ENCODE assay signal across 8 cellular contexts in genomic region chr2:36967236-36967876, GRCh38. TPM values are rescaled to one million over a fixed set of nuclear protein-coding genes. Genes with fewer than 3 reads are reported as not detected.
DNase-seq lines count a peak whose midpoint lies in the region; TF ChIP-seq lines count a peak whose summit lies in the region.

No MANE protein-coding gene starts in this region.

- H3K4me2 ChIP-seq in Loucy (ENCODE audit: low read depth, low read length, poor library complexity, severe bottlenecking) = peak overlapping the region; percentile 82

- H3K27me3 ChIP-seq in Loucy (ENCODE audit: insufficient read depth, low read length, poor library complexity, severe bottlenecking) = no peaks in the 10 kb centered on the region
- H3K27me3 ChIP-seq in mononuclear cell (ENCODE audit: insufficient read depth, low read length) = no peaks in the 10 kb centered on the region

- peak overlapping the region; percentile 81 for H2AFZ ChIP-seq in Loucy (ENCODE audit: low read length)

- no peaks in the 10 kb centered on the region for H3K36me3 ChIP-seq in Loucy (ENCODE audit: insufficient read depth, low read length)

- DNase-seq in DMS153 treated with DMSO at 0.1 percent for 48 hours (lab: John Stamatoyannopoulos, UW; ENCODE audit: unreplicated experiment) (peak; percentile 23), cardiac fibroblast (ENCODE audit: low read depth in 2 of 2) (no peak), RKO (ENCODE audit: low spot score) (no peak), anterior cingulate cortex (lab: John Stamatoyannopoulos, UW) (no peak), ecto neural progenitor cell (ENCODE audit: low spot score) (no peak)
- DNase-seq in stimulated activated CD4-positive, alpha-beta T cell treated with anti-CD3 and anti-CD28 coated beads, Interleukin-4, amount 100 ng/mL, for 24 hours = no peak

- no peak for TF ChIP-seq CTCF in Loucy (conservative IDR thresholded peaks at IDR 0.05; ENCODE audit: low read length)
- TF ChIP-seq CTCF in cardiac fibroblast (IDR thresholded peaks at IDR 0.05; ENCODE audit: low read depth, low read length) = no peak

- peaks cover 37% of the 10 kb centered on the region for H3K79me2 ChIP-seq in Loucy (ENCODE audit: insufficient read depth, low read length)

- H3K4me3 ChIP-seq in Loucy (ENCODE audit: low read length, poor library complexity, severe bottlenecking) (peak overlapping the region; percentile 86), cardiac fibroblast (replicated peaks in 1 of 2; ENCODE audit: low read depth in 2 of 2, low read length in 2 of 2) (peak overlapping the region; percentile 74 to 81), mononuclear cell (ENCODE audit: low read length) (peak overlapping the region; percentile 77)

- peaks cover 11% of the 10 kb centered on the region for H4K20me1 ChIP-seq in Loucy (ENCODE audit: insufficient read depth, low read length, poor library complexity, severe bottlenecking)

- H3K9ac ChIP-seq in Loucy (ENCODE audit: low read depth, low read length, poor library complexity, severe bottlenecking) = peak overlapping the region; percentile 85

- H3F3A ChIP-seq in Loucy (ENCODE audit: low read depth) = no peaks in the 10 kb centered on the region

- no peaks in the 10 kb centered on the region for H3K9me2 ChIP-seq in Loucy (replicated peaks; ENCODE audit: low read depth, low read length)

- no peaks in the 10 kb centered on the region for H3K9me3 ChIP-seq in Loucy (ENCODE audit: insufficient read depth, low read depth, low read length)
- H3K9me3 ChIP-seq in mononuclear cell (ENCODE audit: low read depth, low read length) = no peaks in the 10 kb centered on the region

- H3K4me1 ChIP-seq in Loucy (ENCODE audit: insufficient read depth, low read length, poor library complexity, severe bottlenecking) = peaks cover 41% of the 10 kb centered on the region
- peaks cover 29% of the 10 kb centered on the region for H3K4me1 ChIP-seq in mononuclear cell (ENCODE audit: insufficient read depth, low read length)

RNA-seq across cellular contexts. Expression of gene STRN, which starts 1.0 kb away (rescaled TPM):
- total RNA-seq in mononuclear cell = 18.5 TPM
